ENCODE assay signal across 16 cellular contexts in the genomic region with DNA sequence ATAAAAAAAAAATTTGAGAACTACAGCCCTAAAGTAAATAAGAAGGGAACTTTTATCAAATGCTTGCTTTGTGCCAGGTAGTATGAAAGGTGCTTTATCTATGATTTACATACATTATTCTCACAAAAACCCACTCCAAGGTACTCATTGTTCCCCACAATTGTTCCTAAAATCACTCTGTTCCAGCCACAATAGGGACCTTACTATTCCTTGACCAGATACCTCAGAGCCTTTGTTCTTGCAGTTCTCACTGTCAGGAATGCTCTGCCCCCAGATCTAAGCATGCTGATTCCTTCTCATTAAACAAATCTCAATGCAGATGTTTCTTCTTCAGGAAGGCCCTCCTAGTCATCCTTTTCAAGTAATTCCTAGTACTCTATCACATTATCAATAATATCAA.
"Had no signal": no experiment of that assay in that cellular context is flagged by ENCODE, and none has a peak within 500 bp of the region (broad histone marks: within the 10 kb centered on the region; RNA-seq: fewer than 3 reads in every experiment).

No MANE protein-coding gene starts in this region.

- H3K27ac Mint-ChIP-seq: activated B cell treated with CpG ODN at 0.5 μM for 24 hours; activated CD4-positive, alpha-beta T cell treated with anti-CD3 and anti-CD28 coated beads, Interleukin-2, amount 10 ng/mL, durations not matched to agents 24 days and 14 days; mesothelial cell of epicardium; stimulated activated memory B cell treated with anti-CD40 and anti-IgM and Interleukin-4, amounts not matched to agents 10 μg/mL and 1 μg/mL and 100 μg/mL, for 72 hours had no signal

- H3K9me3 Mint-ChIP-seq: activated B cell treated with CpG ODN at 0.5 μM for 24 hours; activated CD4-positive, alpha-beta T cell treated with anti-CD3 and anti-CD28 coated beads, Interleukin-2, amount 10 ng/mL, durations not matched to agents 24 days and 14 days; effector memory CD8-positive, alpha-beta T cell; mesothelial cell of epicardium; stimulated activated memory B cell treated with anti-CD40 and anti-IgM and Interleukin-4, amounts not matched to agents 10 μg/mL and 1 μg/mL and 100 μg/mL, for 72 hours had no signal

- H3K9me3 ChIP-seq: ascending aorta, breast epithelium, gastroesophageal sphincter, heart right ventricle, right atrium auricular region, tibial artery had no signal

- H3K27ac ChIP-seq: ascending aorta, breast epithelium, heart right ventricle, right atrium auricular region, tibial artery had no signal

- DNase-seq: activated B cell treated with CpG ODN at 0.5 μM for 24 hours; activated CD4-positive, alpha-beta T cell treated with anti-CD3 and anti-CD28 coated beads, Interleukin-2, amount 10 ng/mL, durations not matched to agents 24 days and 14 days; activated CD8-positive, alpha-beta memory T cell treated with anti-CD3 and anti-CD28 coated beads, Interleukin-2, amount 50 U/mL, for 48 hours; dermis blood vessel endothelial cell; effector memory CD8-positive, alpha-beta T cell; erythroblast; heart right ventricle; stimulated activated CD4-positive, alpha-beta T cell treated with anti-CD3 and anti-CD28 coated beads, Interleukin-2, amount 100 ng/mL, for 48 hours; T-helper 2 cell; tibial artery had no signal

- ATAC-seq: effector memory CD8-positive, alpha-beta T cell; gastroesophageal sphincter; heart right ventricle; stimulated activated memory B cell treated with anti-CD40 and anti-IgM and Interleukin-4, amounts not matched to agents 10 μg/mL and 1 μg/mL and 100 μg/mL, for 72 hours had no signal

- H3K4me3 Mint-ChIP-seq: activated B cell treated with CpG ODN at 0.5 μM for 24 hours; activated CD4-positive, alpha-beta T cell treated with anti-CD3 and anti-CD28 coated beads, Interleukin-2, amount 10 ng/mL, durations not matched to agents 24 days and 14 days; effector memory CD8-positive, alpha-beta T cell; mesothelial cell of epicardium; stimulated activated memory B cell treated with anti-CD40 and anti-IgM and Interleukin-4, amounts not matched to agents 10 μg/mL and 1 μg/mL and 100 μg/mL, for 72 hours had no signal

- H3K4me1 ChIP-seq: right atrium auricular region had no signal

- H3K4me3 ChIP-seq: ascending aorta, breast epithelium, gastroesophageal sphincter, heart right ventricle, right atrium auricular region, tibial artery had no signal

- H3K36me3 ChIP-seq: breast epithelium, right atrium auricular region had no signal

- H3K27me3 ChIP-seq: ascending aorta, breast epithelium, gastroesophageal sphincter, heart right ventricle, right atrium auricular region, tibial artery had no signal

- H3K27me3 Mint-ChIP-seq: activated B cell treated with CpG ODN at 0.5 μM for 24 hours; activated CD4-positive, alpha-beta T cell treated with anti-CD3 and anti-CD28 coated beads, Interleukin-2, amount 10 ng/mL, durations not matched to agents 24 days and 14 days; effector memory CD8-positive, alpha-beta T cell; stimulated activated memory B cell treated with anti-CD40 and anti-IgM and Interleukin-4, amounts not matched to agents 10 μg/mL and 1 μg/mL and 100 μg/mL, for 72 hours had no signal
